8 cellular contexts compared by ENCODE assay signal in genomic region chr19:58228584-58229254, GRCh38. TPM values are rescaled to one million over a fixed set of nuclear protein-coding genes. Genes with fewer than 3 reads are reported as not detected.
A peak's percentile ranks its signal among the peaks of the same experiment; 100 is the strongest.
DNase-seq lines count a peak whose midpoint lies in the region; ATAC-seq, FAIRE-seq and TF ChIP-seq lines count a peak whose summit lies in the region.

Gene ZNF544, plus strand, starts transcription at chr19:58228914. Its CDS starts 15,110 bp downstream, at chr19:58244024.

- TF ChIP-seq CTCF in Caco-2 (IDR thresholded peaks at IDR 0.05; ENCODE audit: insufficient read depth in 1 of 2, low read depth in 1 of 2, low read length in 1 of 2, severe bottlenecking in 1 of 2, unreplicated experiment in 1 of 2) (peak; percentile 15 to 18), foreskin fibroblast (IDR thresholded peaks at IDR 0.05; ENCODE audit: low read depth, low read length) (peak; percentile 26), neural progenitor cell (IDR thresholded peaks at IDR 0.05) (peak; percentile 20), stomach (IDR thresholded peaks at IDR 0.05) (no peak)

- H3K79me2 ChIP-seq in neural progenitor cell (ENCODE audit: low read depth), result peaks cover 59% of the 10 kb centered on the region

- H3K27ac ChIP-seq in neural progenitor cell, result peak within 1 kb of the TSS; percentile 81
- H3K27ac ChIP-seq in stomach, result peak within 1 kb of the TSS; percentile 51 to 82 (median 67)

- H3K4me2 ChIP-seq in neural progenitor cell, result peak within 1 kb of the TSS; percentile 90

- peak within 1 kb of the TSS; percentile 97 for H2AFZ ChIP-seq in neural progenitor cell (replicated peaks)

- H3K36me3 Mint-ChIP-seq in Caco-2 (ENCODE audit: insufficient read depth, unreplicated experiment) (peaks cover 63% of the 10 kb centered on the region), neural progenitor cell (peaks cover 46% of the 10 kb centered on the region)

- H3K9me3 ChIP-seq in Caco-2 (peaks cover 33% of the 10 kb centered on the region), neural progenitor cell (ENCODE audit: low read depth) (peaks cover 3% of the 10 kb centered on the region), stomach (peaks cover 0 to 97% (median 57%) of the 10 kb centered on the region in 4 donors)

- H3K36me3 ChIP-seq in Caco-2 (ENCODE audit: control insufficient read depth, insufficient read depth, low read length) (peaks cover 20% of the 10 kb centered on the region), neural progenitor cell (peaks cover 23% of the 10 kb centered on the region), stomach (peaks cover 20 to 41% (median 40%) of the 10 kb centered on the region in 4 donors)

- peaks cover 5% of the 10 kb centered on the region; the same call in 1 of the 2 replicates for H3K4me1 ChIP-seq in Caco-2
- H3K4me1 ChIP-seq in neural progenitor cell, result peaks cover 13% of the 10 kb centered on the region
- H3K4me1 ChIP-seq in stomach, result peaks cover 6 to 19% (median 16%) of the 10 kb centered on the region in 4 donors

- DNase-seq in Caco-2 (peak; percentile 86 to 88), HuH-7 (ENCODE audit: low spot score) (peak; percentile 82), RCC 7860 (ENCODE audit: low spot score) (peak; percentile 72), activated gamma-delta T cell (lab: John Stamatoyannopoulos, UW) (peak; percentile 29), foreskin fibroblast (peak; percentile 72 to 92), neural progenitor cell (ENCODE audit: low spot score) (peak; percentile 82), stomach (peak; percentile 72)

- 0 to 1% (median 0%) methylated on average over 7 to 62 of the region's 62 CpGs for WGBS in stomach, 5 donors

- TF ChIP-seq EP300 in stomach (IDR thresholded peaks at IDR 0.05), result no peak

- H3K4me3 ChIP-seq in Caco-2 (ENCODE audit: low read depth, low read length) (peak within 1 kb of the TSS; percentile 66), foreskin fibroblast (ENCODE audit: low read depth in 1 of 2, low read length in 2 of 2) (peak within 1 kb of the TSS; percentile 68 to 86), neural progenitor cell (peak within 1 kb of the TSS; percentile 81), stomach (peak within 1 kb of the TSS; percentile 64 to 90 (median 73))

- H3K4me3 Mint-ChIP-seq in Caco-2 (ENCODE audit: unreplicated experiment) (peak within 1 kb of the TSS; percentile 96), neural progenitor cell (peak within 1 kb of the TSS; percentile 87)

- H3K9me3 Mint-ChIP-seq in Caco-2 (ENCODE audit: unreplicated experiment), result peaks cover 40% of the 10 kb centered on the region
- H3K9me3 Mint-ChIP-seq in neural progenitor cell, result peaks cover 77% of the 10 kb centered on the region

- peaks cover 21% of the 10 kb centered on the region for H3F3A ChIP-seq in neural progenitor cell (ENCODE audit: low read depth)

- H3K27ac Mint-ChIP-seq in Caco-2 (ENCODE audit: unreplicated experiment) (peak within 1 kb of the TSS; percentile 99), neural progenitor cell (peak within 1 kb of the TSS; percentile 81)

- POLR2A ChIA-PET in Caco-2 (lab: Charles Lee), result interaction anchor here (0.6 to 1.0 kb wide), 2 partner anchors 20 to 46 kb away, joined by 3 to 5 read pairs; partner anchors contain the start of gene ZNF274

- no peaks in the 10 kb centered on the region for H3K27me3 ChIP-seq in Caco-2 (replicated peaks; ENCODE audit: control insufficient read depth, insufficient read depth, low read length)
- H3K27me3 ChIP-seq in neural progenitor cell, result no peaks in the 10 kb centered on the region
- no peaks in the 10 kb centered on the region for H3K27me3 ChIP-seq in stomach

- intact Hi-C loops in Caco-2 (cut with micrococcal nuclease; ENCODE audit: unreplicated experiment), result loop anchor here (2.0 to 10.0 kb wide), 3 partner anchors 46 to 76 kb away; partner anchors contain the start of genes ERVK3-1, ZNF274 and ZNF8
- intact Hi-C loops in stomach (cut with DNase I; ENCODE audit: low total_unique reads), result no loop called here

- CTCF ChIA-PET in Caco-2 (lab: Charles Lee), result no interaction called here

- H3K27me3 Mint-ChIP-seq in Caco-2 (ENCODE audit: insufficient read depth, unreplicated experiment), result no peaks in the 10 kb centered on the region
- H3K27me3 Mint-ChIP-seq in neural progenitor cell (ENCODE audit: insufficient read depth, low read depth), result peaks cover 14% of the 10 kb centered on the region

- peak; percentile 79 for ATAC-seq in GM21360 (IDR thresholded peaks at IDR 0.05; ENCODE audit: unreplicated experiment)

- peaks cover 7% of the 10 kb centered on the region for H3K4me1 Mint-ChIP-seq in Caco-2 (ENCODE audit: low read depth, unreplicated experiment)
- H3K4me1 Mint-ChIP-seq in neural progenitor cell, result peaks cover 12% of the 10 kb centered on the region

- no peak for TF ChIP-seq POLR2A in stomach (IDR thresholded peaks at IDR 0.05)

- no TSS peak for BruUV-seq in Caco-2 (replicated peaks; lab: Mats Ljungman, UMichigan)

- no peak for FAIRE-seq in RCC 7860 (lab: Jason Lieb, UNC)

- peak within 1 kb of the TSS; percentile 63 for H3K9ac ChIP-seq in neural progenitor cell

- peaks cover 3% of the 10 kb centered on the region for H4K20me1 ChIP-seq in neural progenitor cell (ENCODE audit: low read depth)

RNA-seq across cellular contexts. Expression of gene ZNF544, which starts in this region (rescaled TPM):
- total RNA-seq in Caco-2 (2022) (48.7 and 53.8 TPM in 2 replicates), neural progenitor cell (ENCODE audit: low replicate concordance) (86.0 and 104 TPM in 2 replicates), stomach (10 to 100 TPM in 4 of 5 donors, 1 to 10 TPM in 1; 9.6 to 60.7 (median 34.8) TPM)
- 10 to 100 TPM in 2 of 3 donors, 1 to 10 TPM in 1; 9.5 to 17.7 (median 17.0) TPM for polyA plus RNA-seq in stomach

Comparison
In these comparisons a context has a peak if more than half of its experiments do, and no peak if none do; other contexts are left out.
1. Peak in every context shown above with its lines: DNase-seq, ATAC-seq, H3K4me3 ChIP-seq and H3K27ac ChIP-seq.
2. DNase-seq: peak in every context shown above with its lines; median percentile 87 in Caco-2; 82 in HuH-7; 82 in foreskin fibroblast; 82 in neural progenitor cell; 72 in RCC 7860; 72 in stomach; 29 in activated gamma-delta T cell.
3. CTCF ChIP-seq: peak in Caco-2 (2 of 2), foreskin fibroblast (single experiment) and neural progenitor cell (single experiment); none in stomach (0 of 7).